Comparison of ENCODE assay signal across 18 cellular contexts in genomic region chr17:13869301-13869700, GRCh38.
"Had no signal": no experiment of that assay in that cellular context is flagged by ENCODE, and none has a peak within 500 bp of the region (broad histone marks: within the 10 kb centered on the region; RNA-seq: fewer than 3 reads in every experiment).

No MANE protein-coding gene starts in this region.

- DNase-seq: activated CD4-positive, alpha-beta T cell treated with anti-CD3 and anti-CD28 coated beads for 1 hour; activated CD4-positive, alpha-beta T cell treated with anti-CD3 and anti-CD28 coated beads, Interleukin-2, amount 50 U/mL, for 4 hours; activated gamma-delta T cell treated with Interleukin-2 at 50 U/mL for 16 hours; amniotic stem cell; cerebellar nuclear complex; effector memory CD4-positive, alpha-beta T cell; esophagus squamous epithelium; islet precursor cell; left colon; lower lobe of right lung; occipital lobe; retina; stimulated activated CD4-positive, alpha-beta T cell treated with anti-CD3 and anti-CD28 coated beads, Interleukin-2, amount 100 ng/mL, for 24 hours; stimulated activated naive CD4-positive, alpha-beta T cell treated with Interleukin-2 at 50 U/mL for 16 hours; T-helper 17 cell; thyroid gland; WERI-Rb-1 had no signal

- H3K4me2 ChIP-seq: hepatocyte had no signal

- H3K27ac ChIP-seq: esophagus squamous epithelium, hepatocyte, lower lobe of right lung, thyroid gland, WERI-Rb-1 had no signal

- H3K4me1 ChIP-seq: esophagus squamous epithelium, lower lobe of right lung, thyroid gland had no signal

- H3K79me2 ChIP-seq: hepatocyte had no signal

- H2AFZ ChIP-seq: hepatocyte had no signal

- H3K9me3 ChIP-seq: lower lobe of right lung, thyroid gland had no signal

- H3K36me3 ChIP-seq: esophagus squamous epithelium, lower lobe of right lung, thyroid gland, WERI-Rb-1 had no signal

- H3K27me3 ChIP-seq: esophagus squamous epithelium, hepatocyte, thyroid gland had no signal

- H3K4me3 ChIP-seq: esophagus squamous epithelium, hepatocyte, lower lobe of right lung, thyroid gland had no signal
